In genomic region chr1:148049113-148049491, GRCh38 we compare ENCODE assay signal across 8 cellular contexts.
A peak's percentile ranks its signal among the peaks of the same experiment; 100 is the strongest.
DNase-seq lines count a peak whose midpoint lies in the region; ATAC-seq and TF ChIP-seq lines count a peak whose summit lies in the region.
"Not testable (repeated sequence)": the region's sequence is repeated elsewhere in the genome, so short reads cannot be mapped to it uniquely, and the experiment has no call there.

No MANE protein-coding gene starts in this region.

- POLR2A ChIA-PET in activated B cell treated with CpG ODN at 0.5 μM for 24 hours (lab: Charles Lee) = not testable (repeated sequence)

- H3K4me1 ChIP-seq in foreskin keratinocyte; gastrocnemius medialis; thoracic aorta (ENCODE audit: control insufficient read depth in 1 of 2, low read depth in 2 of 2): not testable (repeated sequence)

- TF ChIP-seq CTCF in activated B cell treated with CpG ODN at 0.5 μM for 24 hours (IDR thresholded peaks at IDR 0.05); cardiac fibroblast (IDR thresholded peaks at IDR 0.05; ENCODE audit: low read depth, low read length); foreskin keratinocyte (conservative IDR thresholded peaks at IDR 0.05); gastrocnemius medialis (IDR thresholded peaks at IDR 0.05 in 4 of 5, conservative IDR thresholded peaks at IDR 0.05 in 1 of 5); thoracic aorta (IDR thresholded peaks at IDR 0.05): not testable (repeated sequence)

- not testable (repeated sequence) for H3K4me1 Mint-ChIP-seq in activated B cell treated with CpG ODN at 0.5 μM for 24 hours; activated T-helper 1 cell treated with anti-CD3 and anti-CD28 coated beads, Interleukin-12 subunit alpha, Interleukin-12 subunit beta, Interleukin-2, Interleukin-4 antibody, amounts not matched to agents 30 ng/mL and 10 ng/mL and 1 ng/mL, durations not matched to agents 14 hours and 24 hours and 36 hours (ENCODE audit: low read depth); memory B cell

- H3K9me3 ChIP-seq in gastrocnemius medialis, thoracic aorta: not testable (repeated sequence)

- DNase-seq in ELF-1 (ENCODE audit: low read depth, low spot score) (peak; percentile 28), cardiac fibroblast (ENCODE audit: low read depth in 2 of 2) (peak in 1 of 2 donors; percentile 1)
- not testable (repeated sequence) for DNase-seq in activated B cell treated with CpG ODN at 0.5 μM for 24 hours; activated T-helper 1 cell treated with anti-CD3 and anti-CD28 coated beads, Interleukin-12 subunit alpha, Interleukin-12 subunit beta, Interleukin-2, Interleukin-4 antibody, amounts not matched to agents 30 ng/mL and 10 ng/mL and 1 ng/mL, durations not matched to agents 14 hours and 24 hours and 36 hours (ENCODE audit: low spot score); foreskin keratinocyte; memory B cell (ENCODE audit: low spot score in 2 of 2); gastrocnemius medialis; thoracic aorta (ENCODE audit: low spot score)

- H3K4me3 Mint-ChIP-seq in activated B cell treated with CpG ODN at 0.5 μM for 24 hours (peak overlapping the region; percentile 53), memory B cell (peak overlapping the region; percentile 69)
- peak overlapping the region; percentile 80 for H3K4me3 Mint-ChIP-seq in activated T-helper 1 cell treated with anti-CD3 and anti-CD28 coated beads, Interleukin-12 subunit alpha, Interleukin-12 subunit beta, Interleukin-2, Interleukin-4 antibody, amounts not matched to agents 30 ng/mL and 10 ng/mL and 1 ng/mL, durations not matched to agents 14 hours and 24 hours and 36 hours

- H3K4me3 ChIP-seq in cardiac fibroblast (replicated peaks in 1 of 2; ENCODE audit: low read depth in 2 of 2, low read length in 2 of 2) (peak overlapping the region; percentile 21 to 33), gastrocnemius medialis (peak overlapping the region in 3 of 4 donors; percentile 6 to 20 (median 15)), thoracic aorta (peak overlapping the region; percentile 67)

- H3K27ac ChIP-seq in foreskin keratinocyte, gastrocnemius medialis, thoracic aorta: not testable (repeated sequence)

- H3K9me3 Mint-ChIP-seq in activated B cell treated with CpG ODN at 0.5 μM for 24 hours; activated T-helper 1 cell treated with anti-CD3 and anti-CD28 coated beads, Interleukin-12 subunit alpha, Interleukin-12 subunit beta, Interleukin-2, Interleukin-4 antibody, amounts not matched to agents 30 ng/mL and 10 ng/mL and 1 ng/mL, durations not matched to agents 14 hours and 24 hours and 36 hours; memory B cell: not testable (repeated sequence)

- in situ Hi-C loops in gastrocnemius medialis (cut with MboI; ENCODE audit: low sequenced_read_pairs in 4 of 4) = not testable (repeated sequence)

- not testable (repeated sequence) for TF ChIP-seq POLR2A in gastrocnemius medialis (IDR thresholded peaks at IDR 0.05)

- intact Hi-C loops in activated B cell treated with CpG ODN at 0.5 μM for 24 hours (cut with micrococcal nuclease); activated T-helper 1 cell treated with anti-CD3 and anti-CD28 coated beads, Interleukin-12 subunit alpha, Interleukin-12 subunit beta, Interleukin-2, Interleukin-4 antibody, amounts not matched to agents 30 ng/mL and 10 ng/mL and 1 ng/mL, durations not matched to agents 14 hours and 24 hours and 36 hours (cut with micrococcal nuclease); gastrocnemius medialis (cut with DNase I; ENCODE audit: low total_unique reads): not testable (repeated sequence)

- H3K27me3 ChIP-seq in foreskin keratinocyte; gastrocnemius medialis; thoracic aorta (replicated peaks; ENCODE audit: insufficient read depth): not testable (repeated sequence)

- not testable (repeated sequence) for H3K36me3 Mint-ChIP-seq in activated B cell treated with CpG ODN at 0.5 μM for 24 hours (ENCODE audit: low read depth); activated T-helper 1 cell treated with anti-CD3 and anti-CD28 coated beads, Interleukin-12 subunit alpha, Interleukin-12 subunit beta, Interleukin-2, Interleukin-4 antibody, amounts not matched to agents 30 ng/mL and 10 ng/mL and 1 ng/mL, durations not matched to agents 14 hours and 24 hours and 36 hours (ENCODE audit: low read depth); memory B cell

- CTCF ChIA-PET in activated B cell treated with CpG ODN at 0.5 μM for 24 hours (lab: Charles Lee) = not testable (repeated sequence)

- H3K36me3 ChIP-seq in gastrocnemius medialis, thoracic aorta: not testable (repeated sequence)

- not testable (repeated sequence) for H3K27ac Mint-ChIP-seq in activated B cell treated with CpG ODN at 0.5 μM for 24 hours; activated T-helper 1 cell treated with anti-CD3 and anti-CD28 coated beads, Interleukin-12 subunit alpha, Interleukin-12 subunit beta, Interleukin-2, Interleukin-4 antibody, amounts not matched to agents 30 ng/mL and 10 ng/mL and 1 ng/mL, durations not matched to agents 14 hours and 24 hours and 36 hours; memory B cell

- ATAC-seq in activated B cell treated with CpG ODN at 0.5 μM for 24 hours (ENCODE audit: low read depth); memory B cell (ENCODE audit: low read depth); gastrocnemius medialis; thoracic aorta (ENCODE audit: insufficient number of reproducible peaks, low FRiP score, low read depth): not testable (repeated sequence)
- ATAC-seq in foreskin keratinocyte = peak; percentile 7

- H3K27me3 Mint-ChIP-seq in activated B cell treated with CpG ODN at 0.5 μM for 24 hours; activated T-helper 1 cell treated with anti-CD3 and anti-CD28 coated beads, Interleukin-12 subunit alpha, Interleukin-12 subunit beta, Interleukin-2, Interleukin-4 antibody, amounts not matched to agents 30 ng/mL and 10 ng/mL and 1 ng/mL, durations not matched to agents 14 hours and 24 hours and 36 hours (ENCODE audit: insufficient read depth); memory B cell: not testable (repeated sequence)

Comparison
In these comparisons a context has a peak if more than half of its experiments do, and no peak if none do; other contexts are left out.
1. H3K4me3 ChIP-seq: peak in every context shown above with its lines; median percentile 67 in thoracic aorta; 27 in cardiac fibroblast; 15 in gastrocnemius medialis.